In genomic region chr5:69477170-69477569, GRCh38 we compare ENCODE assay signal across 17 cellular contexts. TPM values are rescaled to one million over a fixed set of nuclear protein-coding genes. Genes with fewer than 3 reads are reported as not detected.
DNase-seq lines count a peak whose midpoint lies in the region; TF ChIP-seq lines count a peak whose summit lies in the region.
"Had no signal": no experiment of that assay in that cellular context is flagged by ENCODE, and none has a peak within 500 bp of the region (broad histone marks: within the 10 kb centered on the region; RNA-seq: fewer than 3 reads in every experiment).

No MANE protein-coding gene starts in this region.

- H3K4me1 ChIP-seq in SJSA1 (replicated peaks) (peaks cover 10% of the 10 kb centered on the region), neural progenitor cell (no peaks in the 10 kb centered on the region), neuronal stem cell (ENCODE audit: control insufficient read depth in 2 of 2, insufficient read depth in 1 of 2, low read depth in 1 of 2, low read length in 2 of 2) (no peaks in the 10 kb centered on the region)
- H3K4me1 ChIP-seq: A549, BLaER1 had no signal

- no peak overlapping the region for H3K18ac ChIP-seq in neuronal stem cell (ENCODE audit: low read length)

- H2BK12ac ChIP-seq in neuronal stem cell (ENCODE audit: low read length) = no peak overlapping the region

- no peaks in the 10 kb centered on the region for H3K79me1 ChIP-seq in neuronal stem cell (ENCODE audit: low read depth, low read length)

- H3K27me3 Mint-ChIP-seq in endothelial cell (ENCODE audit: unreplicated experiment) (no peaks in the 10 kb centered on the region), neural progenitor cell (ENCODE audit: insufficient read depth, low read depth) (no peaks in the 10 kb centered on the region)

- H2AFZ ChIP-seq in neural progenitor cell (replicated peaks) (no peak overlapping the region), neuronal stem cell (ENCODE audit: low read length) (no peak overlapping the region)
- H2AFZ ChIP-seq: GM23248 had no signal

- no peak overlapping the region for H2BK15ac ChIP-seq in neuronal stem cell (ENCODE audit: low read length)

- no peak overlapping the region for H4K8ac ChIP-seq in neuronal stem cell (ENCODE audit: low read depth, low read length)

- no peak overlapping the region for H2AK5ac ChIP-seq in neuronal stem cell (ENCODE audit: low read depth, low read length)

- H4K20me1 ChIP-seq in neural progenitor cell (ENCODE audit: low read depth) = no peaks in the 10 kb centered on the region
- H4K20me1 ChIP-seq: BLaER1 had no signal

- peak overlapping the region; percentile 19; the same call in 1 of the 2 replicates for H3K27ac ChIP-seq in SJSA1
- no peak overlapping the region for H3K27ac ChIP-seq in neural progenitor cell
- H3K27ac ChIP-seq in neuronal stem cell (replicated peaks; ENCODE audit: low read length) = no peak overlapping the region
- H3K27ac ChIP-seq: 22Rv1, A549, BLaER1, GM23248, HL-60 had no signal

- H3K4me3 Mint-ChIP-seq in endothelial cell (ENCODE audit: unreplicated experiment) (no peak overlapping the region), neural progenitor cell (no peak overlapping the region)
- H3K4me3 Mint-ChIP-seq: CD14-positive monocyte; CD4-positive, alpha-beta memory T cell had no signal

- in situ Hi-C loops in KBM-7 (cut with MboI; ENCODE audit: low pct_unique_long_range_greater_than_20kb, low sequenced_read_pairs) = no loop called here

- no CpG with 5 or more reads among the region's 1 CpG for WGBS in neuronal stem cell (ENCODE audit: extremely low coverage in 2 of 2, insufficient read length in 2 of 2, insufficient replicate concordance in 1 of 2), 2 donors

- H4K91ac ChIP-seq in neuronal stem cell (ENCODE audit: low read depth, low read length, poor library complexity) = no peak overlapping the region

- peak overlapping the region; percentile 89 for H3K27ac Mint-ChIP-seq in endothelial cell (ENCODE audit: unreplicated experiment)
- no peak overlapping the region for H3K27ac Mint-ChIP-seq in neural progenitor cell
- H3K27ac Mint-ChIP-seq: CD4-positive, alpha-beta memory T cell had no signal

- H3K36me3 Mint-ChIP-seq in endothelial cell (ENCODE audit: low read depth, unreplicated experiment) (no peaks in the 10 kb centered on the region), neural progenitor cell (no peaks in the 10 kb centered on the region)
- H3K36me3 Mint-ChIP-seq: CD14-positive monocyte; CD4-positive, alpha-beta memory T cell had no signal

- no peaks in the 10 kb centered on the region for H3F3A ChIP-seq in neural progenitor cell (ENCODE audit: low read depth)

- peak; percentile 29 for DNase-seq in DMS53 (lab: John Stamatoyannopoulos, UW)
- DNase-seq in DMS53 treated with DMSO at 0.1 percent for 48 hours (lab: John Stamatoyannopoulos, UW; ENCODE audit: unreplicated experiment) = no peak
- DNase-seq in SJSA1 (ENCODE audit: low read depth in 1 of 2, low spot score in 2 of 2) = peak in 1 of 2 experiments; percentile 31
- DNase-seq in endothelial cell (ENCODE audit: low spot score) = no peak
- no peak for DNase-seq in neural progenitor cell (ENCODE audit: low spot score)
- no peak for DNase-seq in NCI-H187 (lab: John Stamatoyannopoulos, UW)
- no peak for DNase-seq in KBM-7
- DNase-seq in neuronal stem cell (ENCODE audit: low spot score) = no peak
- DNase-seq: CD4-positive, alpha-beta memory T cell; GM23248; HCEC 1CT; IMR-90 had no signal

- H2BK120ac ChIP-seq in neuronal stem cell (ENCODE audit: low read depth, low read length) = no peak overlapping the region

- H3K9me3 ChIP-seq in SJSA1 (replicated peaks) = no peaks in the 10 kb centered on the region
- no peaks in the 10 kb centered on the region for H3K9me3 ChIP-seq in neural progenitor cell (ENCODE audit: low read depth)
- no peaks in the 10 kb centered on the region for H3K9me3 ChIP-seq in neuronal stem cell (replicated peaks in 1 of 2; ENCODE audit: control insufficient read depth in 2 of 2, insufficient read depth in 1 of 2, low read depth in 1 of 2, low read length in 2 of 2)
- H3K9me3 ChIP-seq: A549, BLaER1 had no signal

- H2BK5ac ChIP-seq in neuronal stem cell (ENCODE audit: low read length) = no peak overlapping the region

- H3K4me3 ChIP-seq in SJSA1 = no peak overlapping the region
- no peak overlapping the region for H3K4me3 ChIP-seq in neural progenitor cell
- no peak overlapping the region for H3K4me3 ChIP-seq in neuronal stem cell (ENCODE audit: low read length in 2 of 2)
- H3K4me3 ChIP-seq: A549, BLaER1, GM23248 had no signal

- no peak overlapping the region for H3K4me2 ChIP-seq in neural progenitor cell
- no peak overlapping the region for H3K4me2 ChIP-seq in neuronal stem cell (ENCODE audit: insufficient read depth, low read length, poor library complexity, severe bottlenecking)
- H3K4me2 ChIP-seq: A549, BLaER1 had no signal

- H3K9me3 Mint-ChIP-seq in endothelial cell (ENCODE audit: unreplicated experiment) = no peaks in the 10 kb centered on the region
- H3K9me3 Mint-ChIP-seq in neural progenitor cell = no peaks in the 10 kb centered on the region
- H3K9me3 Mint-ChIP-seq: CD14-positive monocyte; CD4-positive, alpha-beta memory T cell had no signal

- no peaks in the 10 kb centered on the region for H3K36me3 ChIP-seq in SJSA1
- H3K36me3 ChIP-seq in neural progenitor cell = no peaks in the 10 kb centered on the region
- no peaks in the 10 kb centered on the region for H3K36me3 ChIP-seq in neuronal stem cell (replicated peaks in 1 of 2; ENCODE audit: control insufficient read depth in 2 of 2, insufficient read depth in 2 of 2, low read length in 2 of 2)
- H3K36me3 ChIP-seq: BLaER1 had no signal

- H3K14ac ChIP-seq in neuronal stem cell (ENCODE audit: low read length) = no peak overlapping the region

- no peak overlapping the region for H3K4ac ChIP-seq in neuronal stem cell (ENCODE audit: low read length)

- no peak overlapping the region for H3K23ac ChIP-seq in neuronal stem cell (ENCODE audit: low read depth, low read length, poor library complexity)

- no peaks in the 10 kb centered on the region for H3K79me2 ChIP-seq in neural progenitor cell (ENCODE audit: low read depth)

- TF ChIP-seq CTCF in endothelial cell (IDR thresholded peaks at IDR 0.05; ENCODE audit: unreplicated experiment) (no peak), neural progenitor cell (IDR thresholded peaks at IDR 0.05) (no peak)

- no peaks in the 10 kb centered on the region for H3K27me3 ChIP-seq in SJSA1 (replicated peaks)
- no peaks in the 10 kb centered on the region for H3K27me3 ChIP-seq in neural progenitor cell
- no peaks in the 10 kb centered on the region for H3K27me3 ChIP-seq in neuronal stem cell (ENCODE audit: control insufficient read depth in 3 of 3, insufficient read depth in 3 of 3, low read depth in 1 of 3, low read length in 3 of 3)
- H3K27me3 ChIP-seq: BLaER1 had no signal

- H3K4me1 Mint-ChIP-seq in endothelial cell (ENCODE audit: unreplicated experiment) (peaks cover 11% of the 10 kb centered on the region), neural progenitor cell (no peaks in the 10 kb centered on the region)
- H3K4me1 Mint-ChIP-seq: CD14-positive monocyte had no signal

- H3K9ac ChIP-seq in neural progenitor cell (peak overlapping the region; percentile 11), neuronal stem cell (ENCODE audit: low read depth, low read length, poor library complexity) (no peak overlapping the region)
- H3K9ac ChIP-seq: BLaER1, GM23248 had no signal

RNA-seq across cellular contexts. Expression of gene OCLN, which starts 15.4 kb away (rescaled TPM):
- 19.8 and 45.6 TPM in 2 replicates for total RNA-seq in SJSA1 (2014; rRNA removed; shearing (Covaris generic))
- total RNA-seq in endothelial cell (ENCODE audit: unreplicated experiment) (26.4 TPM), neural progenitor cell (ENCODE audit: low replicate concordance) (57.7 and 67.5 TPM in 2 replicates)
- polyA plus RNA-seq in neuronal stem cell (2013, experiment 1 of 2) = 13.0 TPM
- polyA plus RNA-seq in neuronal stem cell (2013, experiment 2 of 2) = 13.4 TPM
